Comparison of ENCODE assay signal across 25 cellular contexts in genomic region chr16:66116163-66116792, GRCh38.
DNase-seq lines count a peak whose midpoint lies in the region; ATAC-seq and TF ChIP-seq lines count a peak whose summit lies in the region.
"Had no signal": no experiment of that assay in that cellular context is flagged by ENCODE, and none has a peak within 500 bp of the region (broad histone marks: within the 10 kb centered on the region; RNA-seq: fewer than 3 reads in every experiment).

No MANE protein-coding gene starts in this region.

- peaks cover 10% of the 10 kb centered on the region for H3K4me1 ChIP-seq in GM23248 (ENCODE audit: insufficient read depth)
- no peaks in the 10 kb centered on the region for H3K4me1 ChIP-seq in psoas muscle
- H3K4me1 ChIP-seq: heart left ventricle, right atrium auricular region, thyroid gland had no signal

- no peaks in the 10 kb centered on the region for H3K27me3 ChIP-seq in GM23248 (replicated peaks; ENCODE audit: insufficient read depth)
- H3K27me3 ChIP-seq in psoas muscle (ENCODE audit: insufficient read depth in 3 of 3, low read length in 2 of 3), result peaks cover 0 to 2% (median 0%) of the 10 kb centered on the region in 3 donors
- H3K27me3 ChIP-seq: heart left ventricle, right atrium auricular region, thyroid gland had no signal

- 73 to 76% methylated on average over 4 of the region's 4 CpGs for WGBS in GM23248 (ENCODE audit: low coverage in 1 of 2, low lambda C conversion rate in 2 of 2, missing lambda C conversion rate in 2 of 2), 2 experiments
- WGBS in psoas muscle, 3 donors, result 83 to 97% (median 93%) methylated on average over 4 of the region's 4 CpGs

- no peaks in the 10 kb centered on the region for H3K79me2 ChIP-seq in GM23248 (ENCODE audit: insufficient read depth)

- no peaks in the 10 kb centered on the region for H3K4me1 Mint-ChIP-seq in activated T-helper 1 cell treated with anti-CD3 and anti-CD28 coated beads, Interleukin-12 subunit alpha, Interleukin-12 subunit beta, Interleukin-2, Interleukin-4 antibody, amounts not matched to agents 30 ng/mL and 10 ng/mL and 1 ng/mL, durations not matched to agents 14 hours and 24 hours and 36 hours (ENCODE audit: low read depth)
- H3K4me1 Mint-ChIP-seq: B cell; CD8-positive, alpha-beta memory T cell; GM23338; naive thymus-derived CD8-positive, alpha-beta T cell had no signal

- H3K9me2 ChIP-seq in GM23248 (ENCODE audit: insufficient read depth), result no peaks in the 10 kb centered on the region

- DNase-seq in GM23248, result peak; percentile 79
- peak; percentile 26 for DNase-seq in astrocyte of the spinal cord (ENCODE audit: low read depth, low spot score)
- DNase-seq in fibroblast of the aortic adventitia (ENCODE audit: low read depth), result peak; percentile 44
- no peak for DNase-seq in activated T-helper 1 cell treated with anti-CD3 and anti-CD28 coated beads, Interleukin-12 subunit alpha, Interleukin-12 subunit beta, Interleukin-2, Interleukin-4 antibody, amounts not matched to agents 30 ng/mL and 10 ng/mL and 1 ng/mL, durations not matched to agents 14 hours and 24 hours and 36 hours (ENCODE audit: low spot score)
- no peak for DNase-seq in NCI-H1436 treated with DMSO at 0.1 percent for 48 hours (lab: John Stamatoyannopoulos, UW)
- DNase-seq in psoas muscle, result no peak
- DNase-seq: activated CD4-positive, CD25-positive, alpha-beta regulatory T cell treated with anti-CD3 and anti-CD28 coated beads, Interleukin-2, amount 50 U/mL, for 72 hours; activated CD8-positive, alpha-beta T cell treated with anti-CD3 and anti-CD28 coated beads for 36 hours; CD8-positive, alpha-beta memory T cell; DMS153; heart left ventricle; MV-4-11; naive thymus-derived CD8-positive, alpha-beta T cell; NCI-H187; NCI-H2171 treated with DMSO at 0.1 percent for 48 hours; NCI-H524 treated with DMSO at 0.1 percent for 48 hours; stimulated activated naive CD8-positive, alpha-beta T cell treated with anti-CD3 and anti-CD28 coated beads, Interleukin-15, Interleukin-2, amounts not matched to agents 100 U/mL and 50 U/mL, for 24 hours; thyroid gland had no signal

- no peak overlapping the region for H3K4me3 ChIP-seq in GM23248
- H3K4me3 ChIP-seq in astrocyte of the spinal cord (ENCODE audit: low read depth, low read length), result no peak overlapping the region
- no peak overlapping the region for H3K4me3 ChIP-seq in fibroblast of the aortic adventitia (ENCODE audit: low read depth, low read length)
- no peak overlapping the region for H3K4me3 ChIP-seq in psoas muscle
- H3K4me3 ChIP-seq: coronary artery, GM23338, heart left ventricle, right atrium auricular region, thyroid gland had no signal

- no peak overlapping the region for H2AFZ ChIP-seq in GM23248
- H2AFZ ChIP-seq: GM23338 had no signal

- TF ChIP-seq CTCF in astrocyte of the spinal cord (IDR thresholded peaks at IDR 0.05; ENCODE audit: low read depth, low read length) (no peak), fibroblast of the aortic adventitia (IDR thresholded peaks at IDR 0.05; ENCODE audit: insufficient read depth, low read length) (no peak), psoas muscle (IDR thresholded peaks at IDR 0.05) (no peak)

- H3K4me2 ChIP-seq in GM23248 (ENCODE audit: unreplicated experiment), result peak overlapping the region; percentile 21
- H3K4me2 ChIP-seq: GM23338 had no signal

- intact Hi-C loops in activated T-helper 1 cell treated with anti-CD3 and anti-CD28 coated beads, Interleukin-12 subunit alpha, Interleukin-12 subunit beta, Interleukin-2, Interleukin-4 antibody, amounts not matched to agents 30 ng/mL and 10 ng/mL and 1 ng/mL, durations not matched to agents 14 hours and 24 hours and 36 hours (cut with micrococcal nuclease), result no loop called here
- intact Hi-C loops in psoas muscle (cut with DNase I), result loop anchor here in 1 of 2 donors (10.0 kb wide), 1 partner anchor 61 kb away; no protein-coding TSS in a partner anchor

- H4K20me1 ChIP-seq in GM23248 (ENCODE audit: insufficient read depth), result no peaks in the 10 kb centered on the region

- no peaks in the 10 kb centered on the region for H3K9me3 ChIP-seq in GM23248 (ENCODE audit: low read depth)
- no peaks in the 10 kb centered on the region for H3K9me3 ChIP-seq in psoas muscle
- H3K9me3 ChIP-seq: right atrium auricular region, thyroid gland had no signal

- no peaks in the 10 kb centered on the region for H3K36me3 Mint-ChIP-seq in activated T-helper 1 cell treated with anti-CD3 and anti-CD28 coated beads, Interleukin-12 subunit alpha, Interleukin-12 subunit beta, Interleukin-2, Interleukin-4 antibody, amounts not matched to agents 30 ng/mL and 10 ng/mL and 1 ng/mL, durations not matched to agents 14 hours and 24 hours and 36 hours (ENCODE audit: low read depth)
- H3K36me3 Mint-ChIP-seq: CD8-positive, alpha-beta memory T cell; mesothelial cell of epicardium; naive thymus-derived CD8-positive, alpha-beta T cell had no signal

- H3F3A ChIP-seq in GM23248 (ENCODE audit: insufficient read depth), result peaks cover 9% of the 10 kb centered on the region; the same call in 1 of the 2 replicates

- no peak overlapping the region for H3K9ac ChIP-seq in GM23248

- in situ Hi-C loops in GM23248 (cut with MboI) (no loop called here), astrocyte of the spinal cord (cut with HindIII; ENCODE audit: low sequenced_read_pairs) (no loop called here)

- H3K27ac Mint-ChIP-seq in activated T-helper 1 cell treated with anti-CD3 and anti-CD28 coated beads, Interleukin-12 subunit alpha, Interleukin-12 subunit beta, Interleukin-2, Interleukin-4 antibody, amounts not matched to agents 30 ng/mL and 10 ng/mL and 1 ng/mL, durations not matched to agents 14 hours and 24 hours and 36 hours, result no peak overlapping the region
- H3K27ac Mint-ChIP-seq: activated CD8-positive, alpha-beta T cell treated with anti-CD3 and anti-CD28 coated beads for 36 hours; B cell; CD8-positive, alpha-beta memory T cell; GM23338; mesothelial cell of epicardium; naive thymus-derived CD8-positive, alpha-beta T cell had no signal

- H3K9me3 Mint-ChIP-seq in activated T-helper 1 cell treated with anti-CD3 and anti-CD28 coated beads, Interleukin-12 subunit alpha, Interleukin-12 subunit beta, Interleukin-2, Interleukin-4 antibody, amounts not matched to agents 30 ng/mL and 10 ng/mL and 1 ng/mL, durations not matched to agents 14 hours and 24 hours and 36 hours, result no peaks in the 10 kb centered on the region
- H3K9me3 Mint-ChIP-seq: activated CD8-positive, alpha-beta T cell treated with anti-CD3 and anti-CD28 coated beads for 36 hours; CD8-positive, alpha-beta memory T cell; mesothelial cell of epicardium had no signal

- H3K27ac ChIP-seq in GM23248 (no peak overlapping the region), psoas muscle (no peak overlapping the region)
- H3K27ac ChIP-seq: coronary artery, heart left ventricle, right atrium auricular region, thyroid gland had no signal

- H3K27me3 Mint-ChIP-seq in activated T-helper 1 cell treated with anti-CD3 and anti-CD28 coated beads, Interleukin-12 subunit alpha, Interleukin-12 subunit beta, Interleukin-2, Interleukin-4 antibody, amounts not matched to agents 30 ng/mL and 10 ng/mL and 1 ng/mL, durations not matched to agents 14 hours and 24 hours and 36 hours (ENCODE audit: insufficient read depth), result no peaks in the 10 kb centered on the region
- H3K27me3 Mint-ChIP-seq: activated CD8-positive, alpha-beta T cell treated with anti-CD3 and anti-CD28 coated beads for 36 hours had no signal

- H3K4me3 Mint-ChIP-seq in activated T-helper 1 cell treated with anti-CD3 and anti-CD28 coated beads, Interleukin-12 subunit alpha, Interleukin-12 subunit beta, Interleukin-2, Interleukin-4 antibody, amounts not matched to agents 30 ng/mL and 10 ng/mL and 1 ng/mL, durations not matched to agents 14 hours and 24 hours and 36 hours, result no peak overlapping the region
- H3K4me3 Mint-ChIP-seq: activated CD8-positive, alpha-beta T cell treated with anti-CD3 and anti-CD28 coated beads for 36 hours; B cell; CD8-positive, alpha-beta memory T cell; GM23338; mesothelial cell of epicardium; naive thymus-derived CD8-positive, alpha-beta T cell had no signal

- ATAC-seq in HG02798 (IDR thresholded peaks at IDR 0.05; ENCODE audit: poor library complexity, unreplicated experiment) (no peak), psoas muscle (no peak)
- ATAC-seq: activated CD8-positive, alpha-beta T cell treated with anti-CD3 and anti-CD28 coated beads for 36 hours; heart left ventricle; left lobe of liver; naive thymus-derived CD8-positive, alpha-beta T cell; stimulated activated naive CD8-positive, alpha-beta T cell treated with anti-CD3 and anti-CD28 coated beads, Interleukin-15, Interleukin-2, amounts not matched to agents 100 U/mL and 50 U/mL, for 24 hours had no signal

- H3K36me3 ChIP-seq in GM23248 (ENCODE audit: low read depth), result no peaks in the 10 kb centered on the region
- no peaks in the 10 kb centered on the region for H3K36me3 ChIP-seq in psoas muscle (ENCODE audit: insufficient read depth in 1 of 2, low read depth in 1 of 2)
- H3K36me3 ChIP-seq: heart left ventricle, right atrium auricular region, thyroid gland had no signal

Comparison
In these comparisons a context has a peak if more than half of its experiments do, and no peak if none do; other contexts are left out.
1. DNase-seq: peak in GM23248 (single experiment), astrocyte of the spinal cord (single experiment) and fibroblast of the aortic adventitia (single experiment); none in activated T-helper 1 cell treated with anti-CD3 and anti-CD28 coated beads, Interleukin-12 subunit alpha, Interleukin-12 subunit beta, Interleukin-2, Interleukin-4 antibody, amounts not matched to agents 30 ng/mL and 10 ng/mL and 1 ng/mL, durations not matched to agents 14 hours and 24 hours and 36 hours (single experiment), NCI-H1436 treated with DMSO at 0.1 percent for 48 hours (single experiment) and psoas muscle (0 of 2).